ENCODE assay signal across 6 cellular contexts in genomic region chr1:202968351-202968750, GRCh38. TPM values are rescaled to one million over a fixed set of nuclear protein-coding genes. Genes with fewer than 3 reads are reported as not detected.
DNase-seq lines count a peak whose midpoint lies in the region; ATAC-seq and TF ChIP-seq lines count a peak whose summit lies in the region.

No MANE protein-coding gene starts in this region.

- H3K9me3 ChIP-seq in endocrine pancreas (ENCODE audit: control insufficient read depth, low read length) (no peaks in the 10 kb centered on the region), spleen (no peaks in the 10 kb centered on the region)

- no peak overlapping the region for H3K9ac ChIP-seq in endocrine pancreas (ENCODE audit: control insufficient read depth, insufficient read depth, low read length)

- POLR2A ChIA-PET in activated CD4-positive, alpha-beta T cell treated with anti-CD3 and anti-CD28 coated beads for 36 hours (lab: Charles Lee), result interaction anchor here (1.2 kb wide), 1 partner anchor 39 kb away, joined by 6 read pairs; the partner anchor contains the start of gene TMEM183A

- intact Hi-C loops in activated CD4-positive, alpha-beta T cell treated with anti-CD3 and anti-CD28 coated beads for 36 hours (cut with DNase I, micrococcal nuclease), result loop anchor here in 1 of 2 experiments (2.0 to 10.0 kb wide), 2 partner anchors 16 to 804 kb away; partner anchors contain the start of gene PTPN7
- intact Hi-C loops in spleen (cut with DNase I; ENCODE audit: low total_unique reads), result no loop called here

- no peaks in the 10 kb centered on the region for H3K9me3 Mint-ChIP-seq in activated CD4-positive, alpha-beta T cell treated with anti-CD3 and anti-CD28 coated beads for 36 hours (ENCODE audit: low read depth)

- TF ChIP-seq CTCF in spleen (IDR thresholded peaks at IDR 0.05 in 8 of 11, conservative IDR thresholded peaks at IDR 0.05 in 3 of 11), result no peak

- no peaks in the 10 kb centered on the region for H3K4me1 ChIP-seq in endocrine pancreas (ENCODE audit: control insufficient read depth, insufficient read depth, low read length)
- H3K4me1 ChIP-seq in spleen, result peaks cover 15 to 55% (median 37%) of the 10 kb centered on the region in 6 donors

- no peaks in the 10 kb centered on the region for H3K36me3 ChIP-seq in endocrine pancreas (ENCODE audit: control insufficient read depth, insufficient read depth, low read length)
- peaks cover 0 to 24% (median 4%) of the 10 kb centered on the region in 6 donors for H3K36me3 ChIP-seq in spleen

- peaks cover 27% of the 10 kb centered on the region for H3K4me1 Mint-ChIP-seq in activated CD4-positive, alpha-beta T cell treated with anti-CD3 and anti-CD28 coated beads for 36 hours

- ATAC-seq in activated CD4-positive, alpha-beta T cell treated with anti-CD3 and anti-CD28 coated beads for 36 hours, result no peak
- ATAC-seq in GM21381 (IDR thresholded peaks at IDR 0.05; ENCODE audit: unreplicated experiment), result no peak

- CTCF ChIA-PET in activated CD4-positive, alpha-beta T cell treated with anti-CD3 and anti-CD28 coated beads for 36 hours (lab: Charles Lee), result interaction anchor here (0.7 to 1.5 kb wide), 13 partner anchors 9 to 998 kb away, joined by 3 to 17 read pairs (median 3); partner anchors contain the start of gene RABIF

- H3K27me3 ChIP-seq in endocrine pancreas (ENCODE audit: control insufficient read depth, insufficient read depth, low read length), result no peaks in the 10 kb centered on the region
- H3K27me3 ChIP-seq in spleen (replicated peaks in 1 of 7), result no peaks in the 10 kb centered on the region

- peak overlapping the region; percentile 94 for H3K27ac Mint-ChIP-seq in activated CD4-positive, alpha-beta T cell treated with anti-CD3 and anti-CD28 coated beads for 36 hours

- no peak for DNase-seq in activated CD4-positive, alpha-beta T cell treated with anti-CD3 and anti-CD28 coated beads for 36 hours
- no peak for DNase-seq in activated CD4-positive, alpha-beta T cell treated with anti-CD3 and anti-CD28 coated beads for 4 hours
- no peak for DNase-seq in spleen
- no peak for DNase-seq in NOMO-1 (lab: John Stamatoyannopoulos, UW; ENCODE audit: unreplicated experiment in 2 of 2)

- H3K4me3 Mint-ChIP-seq in activated CD4-positive, alpha-beta T cell treated with anti-CD3 and anti-CD28 coated beads for 36 hours, result peak overlapping the region; percentile 84

- no peak for TF ChIP-seq POLR2A in spleen (IDR thresholded peaks at IDR 0.05)

- H3K4me3 ChIP-seq in endocrine pancreas (ENCODE audit: control insufficient read depth, insufficient read depth, low read length) (peak overlapping the region; percentile 71), spleen (peak overlapping the region in 5 of 8 donors; percentile 61 to 94 (median 70))

- 32 to 46% (median 42%) methylated on average over 3 of the region's 3 CpGs for WGBS in spleen, 5 donors

- no peaks in the 10 kb centered on the region for H3K27me3 Mint-ChIP-seq in activated CD4-positive, alpha-beta T cell treated with anti-CD3 and anti-CD28 coated beads for 36 hours

- peaks cover 2% of the 10 kb centered on the region for H3K36me3 Mint-ChIP-seq in activated CD4-positive, alpha-beta T cell treated with anti-CD3 and anti-CD28 coated beads for 36 hours (ENCODE audit: low read depth)

- peak overlapping the region; percentile 58 to 95 (median 90) for H3K27ac ChIP-seq in spleen

RNA-seq across cellular contexts. Expression of gene CYB5R1, which starts 1.3 kb away (rescaled TPM):
- total RNA-seq in activated CD4-positive, alpha-beta T cell treated with anti-CD3 and anti-CD28 coated beads for 36 hours, result 10 to 100 TPM; 15.4 to 19.0 TPM
- total RNA-seq in spleen, result 10 to 100 TPM; 41.1 to 60.5 (median 51.4) TPM
- 10 to 100 TPM; 26.2 to 29.9 (median 28.9) TPM for polyA plus RNA-seq in spleen

RNA-seq across cellular contexts. Expression of gene ADIPOR1, which starts 10.2 kb away (rescaled TPM):
- total RNA-seq in activated CD4-positive, alpha-beta T cell treated with anti-CD3 and anti-CD28 coated beads for 36 hours, result 10 to 100 TPM; 65.4 to 85.1 TPM
- total RNA-seq in spleen, result 100 to 1,000 TPM in 5 of 7 donors, 10 to 100 TPM in 2; 90.9 to 167 (median 128) TPM
- 10 to 100 TPM; 34.0 to 57.6 (median 39.7) TPM for polyA plus RNA-seq in spleen

RNA-seq across cellular contexts. Expression of gene TMEM183A, which starts 38.8 kb away (rescaled TPM):
- 10 to 100 TPM; 68.6 to 71.0 TPM for total RNA-seq in activated CD4-positive, alpha-beta T cell treated with anti-CD3 and anti-CD28 coated beads for 36 hours
- 10 to 100 TPM; 47.6 to 61.9 (median 55.8) TPM for total RNA-seq in spleen
- 10 to 100 TPM; 30.3 to 40.7 (median 35.1) TPM for polyA plus RNA-seq in spleen

RNA-seq across cellular contexts. Expression of gene KLHL12, which starts 41.3 kb away (rescaled TPM):
- 10 to 100 TPM; 32.1 to 39.1 TPM for total RNA-seq in activated CD4-positive, alpha-beta T cell treated with anti-CD3 and anti-CD28 coated beads for 36 hours
- 10 to 100 TPM; 20.6 to 35.4 (median 24.6) TPM for total RNA-seq in spleen
- 10 to 100 TPM; 14.8 to 16.0 (median 15.8) TPM for polyA plus RNA-seq in spleen

RNA-seq across cellular contexts. Expression of gene PPFIA4, which starts 57.9 kb away (rescaled TPM):
- 10 to 100 TPM; 51.2 to 56.4 TPM for total RNA-seq in activated CD4-positive, alpha-beta T cell treated with anti-CD3 and anti-CD28 coated beads for 36 hours
- total RNA-seq in spleen, result 10 to 100 TPM in 2 of 7 donors, 1 to 10 TPM in 5; 2.5 to 12.0 (median 6.6) TPM
- 1 to 10 TPM in 1 of 3 donors, under 1 TPM in 2; 0.21 to 2.2 (median 0.52) TPM for polyA plus RNA-seq in spleen
